ENCODE assay signal across 21 cellular contexts in the genomic region with DNA sequence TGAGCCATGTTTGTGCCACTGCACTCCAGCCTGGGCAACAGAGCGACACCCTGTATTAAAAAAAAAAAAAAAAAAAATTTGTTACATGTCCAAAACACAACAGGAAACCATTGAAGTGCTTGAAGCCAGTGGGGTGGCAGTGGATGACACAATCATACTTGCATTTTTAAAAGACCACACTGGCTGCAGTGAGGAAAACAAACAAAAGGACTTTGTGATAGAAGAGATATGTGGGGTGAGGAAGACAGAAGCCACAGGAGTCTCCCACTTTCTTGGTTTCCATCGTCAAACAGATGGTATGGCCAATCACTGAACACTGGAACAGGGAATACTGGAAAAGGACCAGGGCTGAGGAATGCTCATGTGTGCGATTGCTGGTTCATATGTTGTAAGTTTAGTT. TPM values are rescaled to one million over a fixed set of nuclear protein-coding genes. Genes with fewer than 3 reads are reported as not detected.
DNase-seq lines count a peak whose midpoint lies in the region; ATAC-seq and TF ChIP-seq lines count a peak whose summit lies in the region.
"Had no signal": no experiment of that assay in that cellular context is flagged by ENCODE, and none has a peak within 500 bp of the region (broad histone marks: within the 10 kb centered on the region; RNA-seq: fewer than 3 reads in every experiment).

No MANE protein-coding gene starts in this region.

- H3K27ac Mint-ChIP-seq in nephron progenitor cell: peak overlapping the region; percentile 69
- H3K27ac Mint-ChIP-seq: CD4-positive, alpha-beta T cell; HFFc6 had no signal

- H3K27ac ChIP-seq in HEK293 (ENCODE audit: extremely low read depth, low read depth, low read length) (no peak overlapping the region), brain microvascular endothelial cell (no peak overlapping the region)
- H3K27ac ChIP-seq: RWPE1 had no signal

- no peak for TF ChIP-seq CTCF in HEK293 (tag by site-specific recombination; IDR thresholded peaks at IDR 0.05)
- TF ChIP-seq CTCF in nephron progenitor cell (IDR thresholded peaks at IDR 0.05): no peak
- TF ChIP-seq CTCF in brain microvascular endothelial cell (IDR thresholded peaks at IDR 0.05; ENCODE audit: low read depth, low read length, missing control alignments): no peak

- no peaks in the 10 kb centered on the region for H3K4me1 ChIP-seq in HEK293 (ENCODE audit: control insufficient read depth, insufficient read depth, low read length)
- H3K4me1 ChIP-seq: BE2C had no signal

- H3K27me3 Mint-ChIP-seq in nephron progenitor cell (ENCODE audit: low read depth, poor library complexity): no peaks in the 10 kb centered on the region

- H3K4me1 Mint-ChIP-seq in nephron progenitor cell: no peaks in the 10 kb centered on the region

- no peak for ATAC-seq in GM21526 (IDR thresholded peaks at IDR 0.05; ENCODE audit: low FRiP score, unreplicated experiment)
- ATAC-seq: GM12878 had no signal

- DNase-seq in EH (ENCODE audit: low read depth) (peak; percentile 31), SK-MEL-5 (ENCODE audit: low read depth, low spot score) (peak; percentile 33), nephron progenitor cell (no peak), brain microvascular endothelial cell (no peak)
- DNase-seq in stimulated activated naive CD4-positive, alpha-beta T cell treated with Interleukin-2 at 50 U/mL for 16 hours (lab: John Stamatoyannopoulos, UW): no peak
- DNase-seq: BE2C; Calu3; CD4-positive, alpha-beta T cell; GDM1; HFFc6; KG1; MG63; NCI-H1105; NCI-H1694; NCI-H446; NCI-H748 treated with DMSO at 0.1 percent for 48 hours; SW 1271 had no signal

- H3K4me3 ChIP-seq in HEK293 (ENCODE audit: low read depth, low read length): no peak overlapping the region
- no peak overlapping the region for H3K4me3 ChIP-seq in brain microvascular endothelial cell (ENCODE audit: low read depth, low read length)
- H3K4me3 ChIP-seq: GM12878, MG63 had no signal

- POLR2A ChIA-PET in HEK293 (lab: Yijun Ruan, JAX): no interaction called here

- CTCF ChIA-PET in HEK293 (lab: Yijun Ruan, JAX): interaction anchor here (2.6 kb wide), 1 partner anchor 429 kb away, joined by 15 read pairs; no protein-coding TSS in a partner anchor

- H3K36me3 ChIP-seq in HEK293 (ENCODE audit: control insufficient read depth in 2 of 2, insufficient read depth in 1 of 2, low read length in 2 of 2) (no peaks in the 10 kb centered on the region), brain microvascular endothelial cell (replicated peaks) (no peaks in the 10 kb centered on the region)
- H3K36me3 ChIP-seq: BE2C, MG63 had no signal

- H3K9me3 ChIP-seq in HEK293 (ENCODE audit: control insufficient read depth, insufficient read depth, low read depth, low read length): no peaks in the 10 kb centered on the region
- H3K9me3 ChIP-seq: BE2C, MG63 had no signal

- no peaks in the 10 kb centered on the region for H3K9me3 Mint-ChIP-seq in nephron progenitor cell
- H3K9me3 Mint-ChIP-seq: CD4-positive, alpha-beta T cell; HFFc6 had no signal

- H3K27me3 ChIP-seq in brain microvascular endothelial cell (replicated peaks): no peaks in the 10 kb centered on the region

- no peak overlapping the region for H3K4me3 Mint-ChIP-seq in nephron progenitor cell
- H3K4me3 Mint-ChIP-seq: CD4-positive, alpha-beta T cell; HFFc6 had no signal

- in situ Hi-C loops in SK-MEL-5 (cut with HindIII; ENCODE audit: low pct_unique_long_range_greater_than_20kb, low sequenced_read_pairs) (no loop called here), brain microvascular endothelial cell (cut with HindIII; ENCODE audit: low pct_ligation_motif_present, low sequenced_read_pairs) (loop anchor here (25.0 kb wide), 1 partner anchor 177 kb away; no protein-coding TSS in a partner anchor)

- H3K36me3 Mint-ChIP-seq in nephron progenitor cell (ENCODE audit: low read depth): no peaks in the 10 kb centered on the region

TF ChIP-seq in HEK293, 187 proteins besides CTCF, POLR2A, EP300 and RAD21:
- peak; percentile 71 for TF ChIP-seq ZIC2 (tag by site-specific recombination; IDR thresholded peaks at IDR 0.05)
- TF ChIP-seq ZNF341 (tag by site-specific recombination; IDR thresholded peaks at IDR 0.05; ENCODE audit: low read depth): no peak

RNA-seq across cellular contexts. Expression of a gene that starts 20.9 kb away (rescaled TPM):
- 75.0 and 78.3 TPM in 2 replicates for total RNA-seq in SK-MEL-5 (2014; rRNA removed; shearing (Covaris generic))
- 27.8 and 28.8 TPM in 2 replicates for polyA plus RNA-seq in SK-MEL-5 (2015; cell fraction: cytosol; rRNA removed)
- 33.7 and 38.5 TPM in 2 replicates for polyA plus RNA-seq in SK-MEL-5 (2015; cell fraction: nucleus; rRNA removed)

RNA-seq across cellular contexts. Expression of a gene that starts 31.7 kb away (rescaled TPM):
- total RNA-seq in SK-MEL-5 (2014; rRNA removed; shearing (Covaris generic)): not detected in 2 replicates
- not detected in 2 replicates for polyA plus RNA-seq in SK-MEL-5 (2015; cell fraction: cytosol; rRNA removed)
- polyA plus RNA-seq in SK-MEL-5 (2015; cell fraction: nucleus; rRNA removed): not detected in 2 replicates
- total RNA-seq: CD4-positive, alpha-beta T cell; GM12878; HFFc6 had no signal

Comparison
In these comparisons a context has a peak if more than half of its experiments do, and no peak if none do; other contexts are left out.
1. DNase-seq: peak in EH (single experiment) and SK-MEL-5 (single experiment); none in nephron progenitor cell (single experiment), stimulated activated naive CD4-positive, alpha-beta T cell treated with Interleukin-2 at 50 U/mL for 16 hours (single experiment) and brain microvascular endothelial cell (single experiment).